1 cellular context compared by ENCODE assay signal in the genomic region with DNA sequence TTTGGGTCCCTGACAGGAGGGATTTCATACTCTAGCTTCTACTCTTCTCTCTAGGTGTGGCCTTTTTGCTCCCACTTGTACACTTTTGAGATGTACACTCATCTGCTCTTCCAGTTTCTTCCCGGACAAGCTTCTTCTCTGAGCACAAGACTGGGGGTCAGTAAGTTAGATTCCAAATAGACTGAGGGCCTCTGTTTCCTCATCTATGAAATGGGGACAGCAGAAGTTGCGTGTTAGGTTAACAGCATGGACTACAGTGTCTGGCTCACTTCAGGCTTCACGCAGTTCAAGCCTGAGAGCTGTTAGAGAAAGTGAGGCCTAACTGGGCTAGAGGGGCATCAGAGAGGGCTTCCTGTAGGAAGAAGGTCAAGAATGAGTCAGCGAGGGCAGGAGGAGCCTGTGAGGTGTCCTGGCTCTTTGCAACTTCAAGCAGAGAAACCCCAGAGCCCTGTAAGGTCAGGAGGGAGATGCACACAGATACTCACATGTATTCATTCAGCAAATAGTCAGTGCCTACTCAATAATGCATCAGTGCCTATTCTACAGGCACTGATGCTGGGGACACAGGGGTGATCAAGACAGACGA.
TF ChIP-seq lines count a peak whose summit lies in the region.

No MANE protein-coding gene starts in this region.

TF ChIP-seq in K562, 482 proteins besides CTCF, POLR2A, EP300 and RAD21:
- TF ChIP-seq GTF2F1 (IDR thresholded peaks at IDR 0.05; ENCODE audit: low read depth, low read length) (no peak), NFIC (IDR thresholded peaks at IDR 0.05) (no peak), RBM25 (IDR thresholded peaks at IDR 0.05; ENCODE audit: low read depth, low read length, severe bottlenecking) (peak; percentile 36), FOXK2 (conservative IDR thresholded peaks at IDR 0.05 in 1 of 2, IDR thresholded peaks at IDR 0.05 in 1 of 2; ENCODE audit: low read depth in 2 of 2) (no peak), XRCC5 (IDR thresholded peaks at IDR 0.05; ENCODE audit: low read depth, low read length) (no peak), ZFP36 (IDR thresholded peaks at IDR 0.05; ENCODE audit: low read depth, low read length, partially characterized antibody) (peak; percentile 74), BCOR (IDR thresholded peaks at IDR 0.05) (peak; percentile 50; the same call in 1 of the 2 replicates), BMI1 (IDR thresholded peaks at IDR 0.05; ENCODE audit: low read length) (no peak), ZNF780A (CRISPR knock-in tag; IDR thresholded peaks at IDR 0.05) (no peak), KDM1A (IDR thresholded peaks at IDR 0.05) (peak in 1 of 2 experiments; percentile 31; a peak in 1 of 4 replicates)
- TF ChIP-seq, protein P1, sequence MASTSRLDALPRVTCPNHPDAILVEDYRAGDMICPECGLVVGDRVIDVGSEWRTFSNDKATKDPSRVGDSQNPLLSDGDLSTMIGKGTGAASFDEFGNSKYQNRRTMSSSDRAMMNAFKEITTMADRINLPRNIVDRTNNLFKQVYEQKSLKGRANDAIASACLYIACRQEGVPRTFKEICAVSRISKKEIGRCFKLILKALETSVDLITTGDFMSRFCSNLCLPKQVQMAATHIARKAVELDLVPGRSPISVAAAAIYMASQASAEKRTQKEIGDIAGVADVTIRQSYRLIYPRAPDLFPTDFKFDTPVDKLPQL (IDR thresholded peaks at IDR 0.05; ENCODE audit: extremely low read depth, insufficient read length): no peak
- TF ChIP-seq, protein P2, sequence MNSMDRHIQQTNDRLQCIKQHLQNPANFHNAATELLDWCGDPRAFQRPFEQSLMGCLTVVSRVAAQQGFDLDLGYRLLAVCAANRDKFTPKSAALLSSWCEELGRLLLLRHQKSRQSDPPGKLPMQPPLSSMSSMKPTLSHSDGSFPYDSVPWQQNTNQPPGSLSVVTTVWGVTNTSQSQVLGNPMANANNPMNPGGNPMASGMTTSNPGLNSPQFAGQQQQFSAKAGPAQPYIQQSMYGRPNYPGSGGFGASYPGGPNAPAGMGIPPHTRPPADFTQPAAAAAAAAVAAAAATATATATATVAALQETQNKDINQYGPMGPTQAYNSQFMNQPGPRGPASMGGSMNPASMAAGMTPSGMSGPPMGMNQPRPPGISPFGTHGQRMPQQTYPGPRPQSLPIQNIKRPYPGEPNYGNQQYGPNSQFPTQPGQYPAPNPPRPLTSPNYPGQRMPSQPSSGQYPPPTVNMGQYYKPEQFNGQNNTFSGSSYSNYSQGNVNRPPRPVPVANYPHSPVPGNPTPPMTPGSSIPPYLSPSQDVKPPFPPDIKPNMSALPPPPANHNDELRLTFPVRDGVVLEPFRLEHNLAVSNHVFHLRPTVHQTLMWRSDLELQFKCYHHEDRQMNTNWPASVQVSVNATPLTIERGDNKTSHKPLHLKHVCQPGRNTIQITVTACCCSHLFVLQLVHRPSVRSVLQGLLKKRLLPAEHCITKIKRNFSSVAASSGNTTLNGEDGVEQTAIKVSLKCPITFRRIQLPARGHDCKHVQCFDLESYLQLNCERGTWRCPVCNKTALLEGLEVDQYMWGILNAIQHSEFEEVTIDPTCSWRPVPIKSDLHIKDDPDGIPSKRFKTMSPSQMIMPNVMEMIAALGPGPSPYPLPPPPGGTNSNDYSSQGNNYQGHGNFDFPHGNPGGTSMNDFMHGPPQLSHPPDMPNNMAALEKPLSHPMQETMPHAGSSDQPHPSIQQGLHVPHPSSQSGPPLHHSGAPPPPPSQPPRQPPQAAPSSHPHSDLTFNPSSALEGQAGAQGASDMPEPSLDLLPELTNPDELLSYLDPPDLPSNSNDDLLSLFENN (IDR thresholded peaks at IDR 0.05; ENCODE audit: low read depth in 2 of 2, low read length in 2 of 2): no peak
- TF ChIP-seq, protein P3, sequence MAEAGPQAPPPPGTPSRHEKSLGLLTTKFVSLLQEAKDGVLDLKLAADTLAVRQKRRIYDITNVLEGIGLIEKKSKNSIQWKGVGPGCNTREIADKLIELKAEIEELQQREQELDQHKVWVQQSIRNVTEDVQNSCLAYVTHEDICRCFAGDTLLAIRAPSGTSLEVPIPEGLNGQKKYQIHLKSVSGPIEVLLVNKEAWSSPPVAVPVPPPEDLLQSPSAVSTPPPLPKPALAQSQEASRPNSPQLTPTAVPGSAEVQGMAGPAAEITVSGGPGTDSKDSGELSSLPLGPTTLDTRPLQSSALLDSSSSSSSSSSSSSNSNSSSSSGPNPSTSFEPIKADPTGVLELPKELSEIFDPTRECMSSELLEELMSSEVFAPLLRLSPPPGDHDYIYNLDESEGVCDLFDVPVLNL (CRISPR knock-in tag; IDR thresholded peaks at IDR 0.05; ENCODE audit: low read depth): no peak
- TF ChIP-seq, protein P4, sequence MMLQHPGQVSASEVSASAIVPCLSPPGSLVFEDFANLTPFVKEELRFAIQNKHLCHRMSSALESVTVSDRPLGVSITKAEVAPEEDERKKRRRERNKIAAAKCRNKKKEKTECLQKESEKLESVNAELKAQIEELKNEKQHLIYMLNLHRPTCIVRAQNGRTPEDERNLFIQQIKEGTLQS (IDR thresholded peaks at IDR 0.05): peak; percentile 21; the same call in 1 of the 2 replicates
- TF ChIP-seq, protein P4 (CRISPR knock-in tag; conservative IDR thresholded peaks at IDR 0.05): no peak
